ENCODE assay signal across 23 cellular contexts in genomic region chr16:86283944-86284343, GRCh38.
A peak's percentile ranks its signal among the peaks of the same experiment; 100 is the strongest.
DNase-seq lines count a peak whose midpoint lies in the region; ATAC-seq and TF ChIP-seq lines count a peak whose summit lies in the region.
"Had no signal": no experiment of that assay in that cellular context is flagged by ENCODE, and none has a peak within 500 bp of the region (broad histone marks: within the 10 kb centered on the region; RNA-seq: fewer than 3 reads in every experiment).

No MANE protein-coding gene starts in this region.

- DNase-seq in GM23338 (ENCODE audit: low spot score) (no peak), colonic mucosa (peak; percentile 6), mesenteric fat pad (ENCODE audit: low spot score) (peak; percentile 84), ureter (ENCODE audit: low spot score) (peak; percentile 37), NCI-H526 (lab: John Stamatoyannopoulos, UW) (no peak)
- no peak for DNase-seq in activated CD4-positive, alpha-beta T cell treated with anti-CD3 and anti-CD28 coated beads for 36 hours
- no peak for DNase-seq in activated CD8-positive, alpha-beta memory T cell treated with anti-CD3 and anti-CD28 coated beads, Interleukin-2, amount 50 U/mL, for 4 hours
- DNase-seq: AML-193; Caco-2; Calu3; CD4-positive, alpha-beta T cell; CD8-positive, alpha-beta T cell; DMS53; DMS79; DND-41; EL; GDM1 had no signal

- H3K4me2 ChIP-seq in GM23338 = peak overlapping the region; percentile 43; the same call in 1 of the 2 replicates
- H3K4me2 ChIP-seq: A549; BLaER1 treated with 17β-estradiol and CSF1 and Interleukin-3, amounts not matched to agents 10 nM and 100 nM had no signal

- ATAC-seq in GM23338 = no peak
- no peak for ATAC-seq in activated CD4-positive, alpha-beta T cell treated with anti-CD3 and anti-CD28 coated beads for 36 hours
- ATAC-seq: A549; CD8-positive, alpha-beta T cell; GM12878 had no signal

- H3K27ac ChIP-seq in GM23338 (ENCODE audit: low read depth) = no peak overlapping the region
- H3K27ac ChIP-seq in colonic mucosa = no peak overlapping the region
- H3K27ac ChIP-seq: 22Rv1; A549; BLaER1 treated with 17β-estradiol and CSF1 and Interleukin-3, amounts not matched to agents 10 nM and 100 nM; C4-2B had no signal

- no peaks in the 10 kb centered on the region for H3K9me3 ChIP-seq in colonic mucosa
- H3K9me3 ChIP-seq: A549; BLaER1 treated with 17β-estradiol and CSF1 and Interleukin-3, amounts not matched to agents 10 nM and 100 nM; Caco-2 had no signal

- no peaks in the 10 kb centered on the region for H4K20me1 ChIP-seq in GM23338 (replicated peaks; ENCODE audit: insufficient read depth)

- no peaks in the 10 kb centered on the region for H3K79me2 ChIP-seq in GM23338 (replicated peaks; ENCODE audit: insufficient read depth)

- 0 out of 2 replicates have a peak, but pooled peaks cover 5% of the 10 kb centered on the region for H3F3A ChIP-seq in GM23338 (replicated peaks; ENCODE audit: low read depth)

- no peak overlapping the region for H3K9ac ChIP-seq in colonic mucosa (ENCODE audit: low read depth in 2 of 2, low read length in 2 of 2)
- H3K9ac ChIP-seq: BLaER1 treated with 17β-estradiol and CSF1 and Interleukin-3, amounts not matched to agents 10 nM and 100 nM had no signal

- no peak for TF ChIP-seq CTCF in GM23338 (conservative IDR thresholded peaks at IDR 0.05; ENCODE audit: low read depth in 2 of 2)
- TF ChIP-seq CTCF in colonic mucosa (IDR thresholded peaks at IDR 0.05) = no peak

- H3K9me2 ChIP-seq in GM23338 (ENCODE audit: insufficient read depth) = no peaks in the 10 kb centered on the region

- H3K36me3 ChIP-seq in GM23338 (ENCODE audit: insufficient read depth) = no peaks in the 10 kb centered on the region
- H3K36me3 ChIP-seq in colonic mucosa = no peaks in the 10 kb centered on the region
- H3K36me3 ChIP-seq: BLaER1 treated with 17β-estradiol and CSF1 and Interleukin-3, amounts not matched to agents 10 nM and 100 nM had no signal

- no peaks in the 10 kb centered on the region for H3K9me3 Mint-ChIP-seq in GM23338
- H3K9me3 Mint-ChIP-seq in activated CD4-positive, alpha-beta T cell treated with anti-CD3 and anti-CD28 coated beads for 36 hours (ENCODE audit: low read depth) = no peaks in the 10 kb centered on the region
- H3K9me3 Mint-ChIP-seq: CD4-positive, alpha-beta T cell; CD8-positive, alpha-beta T cell had no signal

- H3K4me1 ChIP-seq in GM23338 (ENCODE audit: insufficient read depth) (peaks cover 61% of the 10 kb centered on the region), colonic mucosa (no peaks in the 10 kb centered on the region)
- H3K4me1 ChIP-seq: A549; BLaER1 treated with 17β-estradiol and CSF1 and Interleukin-3, amounts not matched to agents 10 nM and 100 nM; Caco-2 had no signal

- H3K27ac Mint-ChIP-seq in GM23338 = no peak overlapping the region
- no peak overlapping the region for H3K27ac Mint-ChIP-seq in activated CD4-positive, alpha-beta T cell treated with anti-CD3 and anti-CD28 coated beads for 36 hours
- H3K27ac Mint-ChIP-seq: B cell; CD4-positive, alpha-beta T cell; CD8-positive, alpha-beta T cell had no signal

- H3K4me3 Mint-ChIP-seq in GM23338 = no peak overlapping the region
- H3K4me3 Mint-ChIP-seq in activated CD4-positive, alpha-beta T cell treated with anti-CD3 and anti-CD28 coated beads for 36 hours = no peak overlapping the region
- H3K4me3 Mint-ChIP-seq: B cell; CD4-positive, alpha-beta T cell; CD8-positive, alpha-beta T cell had no signal

- CTCF ChIA-PET in activated CD4-positive, alpha-beta T cell treated with anti-CD3 and anti-CD28 coated beads for 36 hours (lab: Charles Lee) = no interaction called here

- intact Hi-C loops in colonic mucosa (cut with DNase I) = no loop called here
- intact Hi-C loops in activated CD4-positive, alpha-beta T cell treated with anti-CD3 and anti-CD28 coated beads for 36 hours (cut with DNase I, micrococcal nuclease) = no loop called here

- no peak overlapping the region for H3K4me3 ChIP-seq in GM23338
- no peak overlapping the region for H3K4me3 ChIP-seq in colonic mucosa
- H3K4me3 ChIP-seq: A549; BLaER1 treated with 17β-estradiol and CSF1 and Interleukin-3, amounts not matched to agents 10 nM and 100 nM; GM12878 had no signal

- no peaks in the 10 kb centered on the region for H3K36me3 Mint-ChIP-seq in GM23338 (ENCODE audit: low read depth)
- H3K36me3 Mint-ChIP-seq in activated CD4-positive, alpha-beta T cell treated with anti-CD3 and anti-CD28 coated beads for 36 hours (ENCODE audit: low read depth) = no peaks in the 10 kb centered on the region
- H3K36me3 Mint-ChIP-seq: CD8-positive, alpha-beta T cell had no signal

- H3K27me3 ChIP-seq in GM23338 (ENCODE audit: insufficient read depth) (peaks cover 66% of the 10 kb centered on the region), colonic mucosa (peaks cover 26% of the 10 kb centered on the region)

- H3K27me3 Mint-ChIP-seq in GM23338 (ENCODE audit: insufficient read depth, low read depth, poor library complexity) = peaks cover 62% of the 10 kb centered on the region
- H3K27me3 Mint-ChIP-seq in activated CD4-positive, alpha-beta T cell treated with anti-CD3 and anti-CD28 coated beads for 36 hours = peaks cover 42% of the 10 kb centered on the region

- no peak overlapping the region for H2AFZ ChIP-seq in GM23338

- H3K4me1 Mint-ChIP-seq in GM23338 = peaks cover 55% of the 10 kb centered on the region
- no peaks in the 10 kb centered on the region for H3K4me1 Mint-ChIP-seq in activated CD4-positive, alpha-beta T cell treated with anti-CD3 and anti-CD28 coated beads for 36 hours
- H3K4me1 Mint-ChIP-seq: B cell had no signal

- POLR2A ChIA-PET in activated CD4-positive, alpha-beta T cell treated with anti-CD3 and anti-CD28 coated beads for 36 hours (lab: Charles Lee) = no interaction called here

TF ChIP-seq in GM23338, 12 proteins besides CTCF, POLR2A, EP300 and RAD21:
- TF ChIP-seq REST (IDR thresholded peaks at IDR 0.05; ENCODE audit: unreplicated experiment) = no peak
- TF ChIP-seq ZNF114 (CRISPR knock-in tag; IDR thresholded peaks at IDR 0.05) = no peak

Comparison
In these comparisons a context has a peak if more than half of its experiments do, and no peak if none do; other contexts are left out.
1. DNase-seq: peak in colonic mucosa (single experiment), mesenteric fat pad (single experiment) and ureter (single experiment); none in GM23338 (single experiment), activated CD4-positive, alpha-beta T cell treated with anti-CD3 and anti-CD28 coated beads for 36 hours (single experiment), activated CD8-positive, alpha-beta memory T cell treated with anti-CD3 and anti-CD28 coated beads, Interleukin-2, amount 50 U/mL, for 4 hours (single experiment) and NCI-H526 (0 of 2).